Comparison of ENCODE assay signal across 14 cellular contexts in the genomic region with DNA sequence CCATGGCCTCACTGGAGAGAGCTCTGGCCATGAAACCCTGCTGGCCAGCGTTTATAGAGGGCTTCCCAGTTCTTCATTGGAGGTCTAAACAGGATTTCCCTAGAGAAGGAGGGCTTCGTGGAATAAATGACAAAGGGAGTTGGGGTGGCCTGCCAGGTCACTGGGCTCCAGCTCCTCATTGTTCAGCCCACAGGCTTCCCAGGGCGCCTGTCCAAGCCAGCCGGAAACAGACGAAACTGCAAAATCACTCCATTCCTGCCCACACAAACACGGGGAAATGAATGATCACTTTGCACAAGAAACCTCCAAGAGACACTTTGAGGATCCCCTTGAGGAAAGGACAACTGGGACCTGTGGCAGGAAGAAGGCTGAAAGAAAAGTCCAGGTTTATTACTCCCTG.
DNase-seq lines count a peak whose midpoint lies in the region; ATAC-seq, FAIRE-seq and TF ChIP-seq lines count a peak whose summit lies in the region.
"Had no signal": no experiment of that assay in that cellular context is flagged by ENCODE, and none has a peak within 500 bp of the region (broad histone marks: within the 10 kb centered on the region; RNA-seq: fewer than 3 reads in every experiment).

No MANE protein-coding gene starts in this region.

- peaks cover 36% of the 10 kb centered on the region for H3K4me1 Mint-ChIP-seq in stimulated activated effector memory CD8-positive, alpha-beta T cell treated with anti-CD3 and anti-CD28 coated beads, Interleukin-12 subunit alpha, Interleukin-12 subunit beta, amount 100 ng/mL, for 72 hours

- H3K36me3 Mint-ChIP-seq in stimulated activated effector memory CD8-positive, alpha-beta T cell treated with anti-CD3 and anti-CD28 coated beads, Interleukin-12 subunit alpha, Interleukin-12 subunit beta, amount 100 ng/mL, for 72 hours: peaks cover 15% of the 10 kb centered on the region

- POLR2A ChIA-PET in GM10248 (lab: Yijun Ruan, JAX): no interaction called here

- no peak for TF ChIP-seq POLR2A in GM12892 (IDR thresholded peaks at IDR 0.05; ENCODE audit: low read depth, low read length)

- FAIRE-seq in frontal cortex (lab: Jason Lieb, UNC) (no peak), GM12892 (lab: Jason Lieb, UNC) (no peak)

- intact Hi-C loops in posterior cingulate gyrus (cut with DNase I): loop anchor here (5.0 kb wide), 4 partner anchors 89 to 589 kb away; a partner anchor contains a TSS

- peak; percentile 29 for DNase-seq in COLO829 (ENCODE audit: low spot score)
- DNase-seq in amniotic epithelial cell (ENCODE audit: low read depth): peak; percentile 42
- peak; percentile 20 to 35 for DNase-seq in frontal cortex (ENCODE audit: low spot score in 2 of 2)
- peak in 9 of 10 donors; percentile 35 to 87 (median 42) for DNase-seq in posterior cingulate gyrus
- DNase-seq in NCI-H1694 treated with DMSO at 0.1 percent for 48 hours (lab: John Stamatoyannopoulos, UW): no peak
- DNase-seq in GM10248 (ENCODE audit: extremely low spot score): no peak
- no peak for DNase-seq in GM12892 (ENCODE audit: insufficient read length)
- DNase-seq in stimulated activated effector memory CD8-positive, alpha-beta T cell treated with anti-CD3 and anti-CD28 coated beads, Interleukin-12 subunit alpha, Interleukin-12 subunit beta, amount 100 ng/mL, for 72 hours (ENCODE audit: low spot score in 2 of 2): no peak
- DNase-seq: activated CD4-positive, alpha-beta T cell treated with anti-CD3 and anti-CD28 coated beads for 4 hours; activated effector memory CD4-positive, alpha-beta T cell treated with anti-CD3 and anti-CD28 coated beads, Interleukin-2, amount 50 U/mL, for 16 hours; effector CD4-positive, alpha-beta T cell; MV-4-11; NCI-H510A; stimulated activated CD4-positive, alpha-beta T cell treated with anti-CD3 and anti-CD28 coated beads, Interleukin-2, amount 100 ng/mL, for 48 hours had no signal

- no peak overlapping the region for H3K27ac Mint-ChIP-seq in stimulated activated effector memory CD8-positive, alpha-beta T cell treated with anti-CD3 and anti-CD28 coated beads, Interleukin-12 subunit alpha, Interleukin-12 subunit beta, amount 100 ng/mL, for 72 hours

- no peak overlapping the region for H3K4me3 Mint-ChIP-seq in stimulated activated effector memory CD8-positive, alpha-beta T cell treated with anti-CD3 and anti-CD28 coated beads, Interleukin-12 subunit alpha, Interleukin-12 subunit beta, amount 100 ng/mL, for 72 hours

- no peaks in the 10 kb centered on the region for H3K9me3 Mint-ChIP-seq in stimulated activated effector memory CD8-positive, alpha-beta T cell treated with anti-CD3 and anti-CD28 coated beads, Interleukin-12 subunit alpha, Interleukin-12 subunit beta, amount 100 ng/mL, for 72 hours

- CTCF ChIA-PET in GM10248 (lab: Yijun Ruan, JAX): interaction anchor here (1.1 to 3.4 kb wide), 10 partner anchors 9 to 937 kb away, joined by 3 to 37 read pairs (median 8); a partner anchor contains a TSS

- TF ChIP-seq CTCF in GM10248 (IDR thresholded peaks at IDR 0.05; ENCODE audit: control extremely low read depth, extremely low read depth, low read depth, missing control alignments): no peak

- no peak for ATAC-seq in stimulated activated effector memory CD8-positive, alpha-beta T cell treated with anti-CD3 and anti-CD28 coated beads, Interleukin-12 subunit alpha, Interleukin-12 subunit beta, amount 100 ng/mL, for 72 hours

Comparison
In these comparisons a context has a peak if more than half of its experiments do, and no peak if none do; other contexts are left out.
1. DNase-seq: peak in COLO829 (single experiment), amniotic epithelial cell (single experiment), frontal cortex (2 of 2) and posterior cingulate gyrus (9 of 10); none in NCI-H1694 treated with DMSO at 0.1 percent for 48 hours (single experiment), GM10248 (single experiment), GM12892 (single experiment) and stimulated activated effector memory CD8-positive, alpha-beta T cell treated with anti-CD3 and anti-CD28 coated beads, Interleukin-12 subunit alpha, Interleukin-12 subunit beta, amount 100 ng/mL, for 72 hours (0 of 2).